ENCODE assay signal across 11 cellular contexts in genomic region chr5:72510610-72511121, GRCh38. TPM values are rescaled to one million over a fixed set of nuclear protein-coding genes. Genes with fewer than 3 reads are reported as not detected.
DNase-seq lines count a peak whose midpoint lies in the region; ATAC-seq and TF ChIP-seq lines count a peak whose summit lies in the region.
"Had no signal": no experiment of that assay in that cellular context is flagged by ENCODE, and none has a peak within 500 bp of the region (broad histone marks: within the 10 kb centered on the region; RNA-seq: fewer than 3 reads in every experiment).

No MANE protein-coding gene starts in this region.

- H3K27me3 ChIP-seq in MG63 (no peaks in the 10 kb centered on the region), colonic mucosa (no peaks in the 10 kb centered on the region)

- WGBS in mesodermal cell (ENCODE audit: insufficient coverage in 2 of 2), 2 experiments = 79 to 87% methylated on average over 2 of the region's 6 CpGs

- H3K27me3 Mint-ChIP-seq in natural killer cell treated with Interleukin-12 subunit alpha and Interleukin-12 subunit beta and Interleukin-15 and Interleukin-18, amount 100 ng/mL, for 72 hours = peaks cover 28 to 34% of the 10 kb centered on the region in 2 donors

- no peak overlapping the region for H3K4me3 ChIP-seq in MG63
- H3K4me3 ChIP-seq in colonic mucosa = no peak overlapping the region
- no peak overlapping the region for H3K4me3 ChIP-seq in mesodermal cell (ENCODE audit: extremely low read depth, insufficient read depth, low read length, poor library complexity, severe bottlenecking)

- H3K9me3 Mint-ChIP-seq in natural killer cell treated with Interleukin-12 subunit alpha and Interleukin-12 subunit beta and Interleukin-15 and Interleukin-18, amount 100 ng/mL, for 72 hours = no peaks in the 10 kb centered on the region
- H3K9me3 Mint-ChIP-seq: CD14-positive monocyte; naive thymus-derived CD8-positive, alpha-beta T cell had no signal

- intact Hi-C loops in colonic mucosa (cut with DNase I) = no loop called here

- H3K27ac Mint-ChIP-seq in natural killer cell treated with Interleukin-12 subunit alpha and Interleukin-12 subunit beta and Interleukin-15 and Interleukin-18, amount 100 ng/mL, for 72 hours = no peak overlapping the region
- H3K27ac Mint-ChIP-seq: naive thymus-derived CD8-positive, alpha-beta T cell had no signal

- no peaks in the 10 kb centered on the region for H3K36me3 ChIP-seq in MG63
- H3K36me3 ChIP-seq in colonic mucosa = no peaks in the 10 kb centered on the region
- H3K36me3 ChIP-seq in mesodermal cell (ENCODE audit: control insufficient read depth, insufficient read depth, low read length) = no peaks in the 10 kb centered on the region

- H3K27ac ChIP-seq in colonic mucosa (no peak overlapping the region), mesodermal cell (ENCODE audit: low read depth, low read length, severe bottlenecking) (peak overlapping the region; percentile 41)

- H3K4me3 Mint-ChIP-seq in natural killer cell treated with Interleukin-12 subunit alpha and Interleukin-12 subunit beta and Interleukin-15 and Interleukin-18, amount 100 ng/mL, for 72 hours = no peak overlapping the region
- H3K4me3 Mint-ChIP-seq: naive thymus-derived CD8-positive, alpha-beta T cell had no signal

- no peaks in the 10 kb centered on the region for H3K4me1 Mint-ChIP-seq in natural killer cell treated with Interleukin-12 subunit alpha and Interleukin-12 subunit beta and Interleukin-15 and Interleukin-18, amount 100 ng/mL, for 72 hours (ENCODE audit: low read depth in 2 of 2)

- no peaks in the 10 kb centered on the region for H3K36me3 Mint-ChIP-seq in natural killer cell treated with Interleukin-12 subunit alpha and Interleukin-12 subunit beta and Interleukin-15 and Interleukin-18, amount 100 ng/mL, for 72 hours
- H3K36me3 Mint-ChIP-seq: CD14-positive monocyte; naive thymus-derived CD8-positive, alpha-beta T cell had no signal

- DNase-seq in A172 (ENCODE audit: low spot score) (peak; percentile 84), MG63 (peak; percentile 97), colonic mucosa (peak; percentile 34), NCI-H1930 (lab: John Stamatoyannopoulos, UW) (no peak)
- DNase-seq in natural killer cell treated with Interleukin-12 subunit alpha and Interleukin-12 subunit beta and Interleukin-15 and Interleukin-18, amount 100 ng/mL, for 72 hours (ENCODE audit: low spot score) = no peak
- DNase-seq: naive thymus-derived CD8-positive, alpha-beta T cell had no signal

- TF ChIP-seq CTCF in colonic mucosa (IDR thresholded peaks at IDR 0.05) = no peak

- H3K4me1 ChIP-seq in colonic mucosa = no peaks in the 10 kb centered on the region
- peaks cover 41% of the 10 kb centered on the region for H3K4me1 ChIP-seq in mesodermal cell (ENCODE audit: control insufficient read depth, insufficient read depth, low read length, poor library complexity, severe bottlenecking)

- H3K9me3 ChIP-seq in MG63 = no peaks in the 10 kb centered on the region
- H3K9me3 ChIP-seq in colonic mucosa = no peaks in the 10 kb centered on the region
- no peaks in the 10 kb centered on the region for H3K9me3 ChIP-seq in mesodermal cell (ENCODE audit: control insufficient read depth, low read length)

- no peak overlapping the region for H3K9ac ChIP-seq in colonic mucosa (ENCODE audit: low read depth in 2 of 2, low read length in 2 of 2)

- no peak for ATAC-seq in GM19452 (IDR thresholded peaks at IDR 0.05; ENCODE audit: unreplicated experiment)
- no peak for ATAC-seq in HG03571 (IDR thresholded peaks at IDR 0.05; ENCODE audit: unreplicated experiment)
- ATAC-seq in natural killer cell treated with Interleukin-12 subunit alpha and Interleukin-12 subunit beta and Interleukin-15 and Interleukin-18, amount 100 ng/mL, for 72 hours = no peak
- ATAC-seq: naive thymus-derived CD8-positive, alpha-beta T cell had no signal

RNA-seq across cellular contexts. Expression of gene ZNF366, which starts 3.5 kb away (rescaled TPM):
- not detected in 2 replicates for total RNA-seq in A172 (2014; rRNA removed; shearing (Covaris generic))
- not detected in 2 replicates for total RNA-seq in MG63 (2014; rRNA removed; shearing (Covaris generic); ENCODE audit: low replicate concordance)
- total RNA-seq in colonic mucosa = under 1 TPM; 0.45 to 0.47 TPM
- 1.1 TPM for polyA plus RNA-seq in mesodermal cell (2013, experiment 1 of 2)
- 0.81 TPM for polyA plus RNA-seq in mesodermal cell (2013, experiment 2 of 2)
- not detected for total RNA-seq in natural killer cell treated with Interleukin-12 subunit alpha and Interleukin-12 subunit beta and Interleukin-15 and Interleukin-18, amount 100 ng/mL, for 72 hours
- total RNA-seq: naive thymus-derived CD8-positive, alpha-beta T cell; T-helper 2 cell treated with Interferon-gamma antibody and Interleukin-4, amounts not matched to agents 100 ng/mL and 5 ng/mL, for 36 hours had no signal
- polyA plus RNA-seq: naive thymus-derived CD8-positive, alpha-beta T cell had no signal

Comparison
In these comparisons a context has a peak if more than half of its experiments do, and no peak if none do; other contexts are left out.
1. DNase-seq: peak in A172 (single experiment), MG63 (single experiment) and colonic mucosa (single experiment); none in NCI-H1930 (0 of 2) and natural killer cell treated with Interleukin-12 subunit alpha and Interleukin-12 subunit beta and Interleukin-15 and Interleukin-18, amount 100 ng/mL, for 72 hours (single experiment).